ENCODE assay signal across 12 cellular contexts in genomic region chr13:50375792-50376191, GRCh38.
DNase-seq lines count a peak whose midpoint lies in the region; ATAC-seq and TF ChIP-seq lines count a peak whose summit lies in the region.
"Had no signal": no experiment of that assay in that cellular context is flagged by ENCODE, and none has a peak within 500 bp of the region (broad histone marks: within the 10 kb centered on the region; RNA-seq: fewer than 3 reads in every experiment).

No MANE protein-coding gene starts in this region.

- in situ Hi-C loops in IMR-90 (cut with MboI; ENCODE audit: low sequenced_read_pairs): no loop called here

- peak overlapping the region; percentile 43; the same call in 1 of the 2 replicates for H3K4ac ChIP-seq in IMR-90 (ENCODE audit: low read depth, low read length)

- dilution Hi-C loops in IMR-90 (cut with HindIII; ENCODE audit: low sequenced_read_pairs, unreplicated experiment): no loop called here

- peak overlapping the region; percentile 3; the same call in 1 of the 2 replicates for H3K14ac ChIP-seq in IMR-90 (replicated peaks; ENCODE audit: low read depth, low read length)

- peak overlapping the region; percentile 31 for H2BK20ac ChIP-seq in IMR-90 (ENCODE audit: low read depth, low read length)

- H3K4me3 ChIP-seq in IMR-90 (ENCODE audit: insufficient read depth, low read depth, low read length): no peak overlapping the region
- H3K4me3 ChIP-seq: sigmoid colon had no signal

- peaks cover 2% of the 10 kb centered on the region; the same call in 1 of the 2 replicates for H3K4me1 ChIP-seq in IMR-90 (ENCODE audit: control insufficient read depth, insufficient read depth, low read length)
- H3K4me1 ChIP-seq: sigmoid colon had no signal

- peaks cover 7% of the 10 kb centered on the region for H3K9me3 ChIP-seq in IMR-90 (ENCODE audit: control insufficient read depth, insufficient read depth, low read length)

- H3K27ac ChIP-seq in IMR-90 (ENCODE audit: insufficient read depth, low read length): peak overlapping the region; percentile 5; the same call in 1 of the 2 replicates
- H3K27ac ChIP-seq: sigmoid colon had no signal

- peak overlapping the region; percentile 38; the same call in 1 of the 2 replicates for H4K91ac ChIP-seq in IMR-90 (ENCODE audit: insufficient read depth, low read depth, low read length)

- TF ChIP-seq RAD21 in IMR-90 (IDR thresholded peaks at IDR 0.05; ENCODE audit: low read length): no peak

- no peaks in the 10 kb centered on the region for H4K20me1 ChIP-seq in IMR-90 (ENCODE audit: insufficient read depth, low read length)

- H2BK120ac ChIP-seq in IMR-90 (ENCODE audit: low read depth, low read length): peak overlapping the region; percentile 41

- no peak overlapping the region for H2AK5ac ChIP-seq in IMR-90 (ENCODE audit: low read depth, low read length)

- H3K36me3 ChIP-seq in IMR-90 (ENCODE audit: control insufficient read depth, insufficient read depth, low read length): no peaks in the 10 kb centered on the region
- H3K36me3 ChIP-seq: sigmoid colon had no signal

- H3K18ac ChIP-seq in IMR-90 (ENCODE audit: low read depth, low read length): no peak overlapping the region

- H3K23ac ChIP-seq in IMR-90 (ENCODE audit: low read depth, low read length): no peak overlapping the region

- peak overlapping the region; percentile 60 for H3K4me2 ChIP-seq in IMR-90 (ENCODE audit: low read depth, low read length)

- peak overlapping the region; percentile 11; the same call in 2 of the 3 replicates for H2BK15ac ChIP-seq in IMR-90 (ENCODE audit: low read depth, low read length)

- H2AFZ ChIP-seq in IMR-90 (replicated peaks; ENCODE audit: low read length, poor library complexity): peak overlapping the region; percentile 84

- DNase-seq in A172 (ENCODE audit: low spot score): peak; percentile 62
- peak; percentile 68 for DNase-seq in IMR-90
- DNase-seq in amniotic stem cell (lab: John Stamatoyannopoulos, UW): peak; percentile 61
- DNase-seq in glomerular visceral epithelial cell (ENCODE audit: extremely low spot score): peak; percentile 73
- no peak for DNase-seq in NCI-H524 (lab: John Stamatoyannopoulos, UW)
- no peak for DNase-seq in GM19240 (ENCODE audit: insufficient read length, low spot score)
- DNase-seq: activated CD8-positive, alpha-beta memory T cell treated with anti-CD3 and anti-CD28 coated beads, Interleukin-2, amount 50 U/mL, for 48 hours; KBM-7; NCI-H2029; sigmoid colon had no signal

- no peak overlapping the region; a peak in 1 of 4 replicates for H4K8ac ChIP-seq in IMR-90 (ENCODE audit: low read depth in 2 of 2, low read length in 2 of 2)

- H3K56ac ChIP-seq in IMR-90 (ENCODE audit: extremely low read depth, insufficient read depth, low read length): no peak overlapping the region

- 0% methylated on average over 1 of the region's 4 CpGs; no CpG with 5 or more reads in 1 of the 2 experiments for WGBS in IMR-90 (ENCODE audit: extremely low coverage in 2 of 2, insufficient read length in 1 of 2), 2 experiments

- POLR2A ChIA-PET in IMR-90 (lab: Charles Lee; ENCODE audit: unreplicated experiment): interaction anchor here (1.0 kb wide), 1 partner anchor 11 kb away, joined by 3 read pairs; no protein-coding TSS in a partner anchor

- intact Hi-C loops in IMR-90 (cut with micrococcal nuclease): no loop called here

- ATAC-seq in IMR-90 (ENCODE audit: low read depth): peak; percentile 91
- no peak for ATAC-seq in GM18907 (IDR thresholded peaks at IDR 0.05; ENCODE audit: unreplicated experiment)
- no peak for ATAC-seq in GM21717 (IDR thresholded peaks at IDR 0.05; ENCODE audit: unreplicated experiment)

- H3K9ac ChIP-seq in IMR-90 (ENCODE audit: low read depth, low read length): no peak overlapping the region

- H3K79me1 ChIP-seq in IMR-90 (ENCODE audit: low read depth in 1 of 2, low read length in 2 of 2): no peaks in the 10 kb centered on the region

- H3K27me3 ChIP-seq in IMR-90 (ENCODE audit: control insufficient read depth, insufficient read depth, low read length): peaks cover 7% of the 10 kb centered on the region; the same call in 1 of the 2 replicates
- H3K27me3 ChIP-seq: sigmoid colon had no signal

- H2AK9ac ChIP-seq in IMR-90 (replicated peaks; ENCODE audit: low read depth, low read length, poor library complexity): no peak overlapping the region

- no peak overlapping the region for H4K5ac ChIP-seq in IMR-90 (ENCODE audit: low read depth, low read length)

- CTCF ChIA-PET in IMR-90 (lab: Yijun Ruan, JAX): no interaction called here

- H2BK5ac ChIP-seq in IMR-90 (ENCODE audit: low read depth, low read length, poor library complexity, severe bottlenecking): peak overlapping the region; percentile 62

- no peak for TF ChIP-seq POLR2A in IMR-90 (IDR thresholded peaks at IDR 0.05; ENCODE audit: low read depth, low read length)

- no peaks in the 10 kb centered on the region for H3K9me1 ChIP-seq in IMR-90 (ENCODE audit: insufficient read depth, low read length)

- no TSS peak for BruUV-seq in IMR-90 (replicated peaks; lab: Mats Ljungman, UMichigan)

- TF ChIP-seq CTCF in IMR-90 (conservative IDR thresholded peaks at IDR 0.05; ENCODE audit: low read depth, low read length): no peak

TF ChIP-seq in IMR-90, 13 proteins besides CTCF, POLR2A, EP300 and RAD21:
- TF ChIP-seq MXI1 (IDR thresholded peaks at IDR 0.05; ENCODE audit: borderline replicate concordance, low read depth, low read length) (no peak), BHLHE40 (IDR thresholded peaks at IDR 0.05; ENCODE audit: low read depth, low read length) (no peak), NFE2L2 (IDR thresholded peaks at IDR 0.05; ENCODE audit: low read depth, low read length) (no peak), SMC3 (IDR thresholded peaks at IDR 0.05; ENCODE audit: low read depth, low read length) (no peak), CEBPB (IDR thresholded peaks at IDR 0.05; ENCODE audit: low read depth, low read length) (no peak), FOS (IDR thresholded peaks at IDR 0.05; ENCODE audit: low read depth, low read length) (no peak), USF2 (IDR thresholded peaks at IDR 0.05; ENCODE audit: low read depth, low read length) (no peak), CHD1 (IDR thresholded peaks at IDR 0.05; ENCODE audit: low read depth, low read length) (no peak), MAZ (IDR thresholded peaks at IDR 0.05; ENCODE audit: borderline replicate concordance, low read depth, low read length) (no peak), MAFK (IDR thresholded peaks at IDR 0.05; ENCODE audit: low read depth, low read length) (no peak), RCOR1 (IDR thresholded peaks at IDR 0.05; ENCODE audit: insufficient replicate concordance, low read length) (no peak), RFX5 (IDR thresholded peaks at IDR 0.05; ENCODE audit: low read depth, low read length) (no peak), ELK1 (IDR thresholded peaks at IDR 0.05; ENCODE audit: borderline replicate concordance, low read depth, low read length) (no peak)

Comparison
In these comparisons a context has a peak if more than half of its experiments do, and no peak if none do; other contexts are left out.
1. DNase-seq: peak in A172 (single experiment), IMR-90 (single experiment), amniotic stem cell (single experiment) and glomerular visceral epithelial cell (single experiment); none in NCI-H524 (0 of 2) and GM19240 (single experiment).